30 cellular contexts compared by ENCODE assay signal in the genomic region with DNA sequence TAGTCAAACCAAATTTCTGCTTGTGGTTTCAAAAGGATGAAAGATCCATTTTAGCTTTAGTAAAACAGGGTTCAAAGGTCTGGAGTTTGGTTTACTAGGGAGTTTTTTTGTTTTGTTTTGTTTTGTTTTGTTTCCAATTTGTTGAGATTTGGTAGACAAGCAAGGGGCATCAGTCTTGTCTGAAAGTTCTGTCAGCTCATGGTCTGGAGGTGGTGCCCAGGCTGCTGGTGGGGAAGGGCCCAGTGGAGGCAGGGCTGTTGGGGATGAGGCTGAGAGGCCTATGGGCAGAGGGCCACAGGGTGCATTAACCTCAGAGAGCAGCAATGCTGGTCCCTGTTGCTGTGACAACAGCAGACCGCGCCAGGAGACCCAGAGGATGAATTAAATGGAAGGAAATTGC.
"Had no signal": no experiment of that assay in that cellular context is flagged by ENCODE, and none has a peak within 500 bp of the region (broad histone marks: within the 10 kb centered on the region; RNA-seq: fewer than 3 reads in every experiment).

No MANE protein-coding gene starts in this region.

- H3K36me3 Mint-ChIP-seq: activated naive CD8-positive, alpha-beta T cell treated with anti-CD3 and anti-CD28 coated beads, Interleukin-2, amount 10 ng/mL, durations not matched to agents 7 days and 5 days had no signal

- H3K4me3 ChIP-seq: breast epithelium, heart left ventricle, left lung, psoas muscle, thoracic aorta, vagina had no signal

- ATAC-seq: esophagus mucosa had no signal

- H3K9me3 Mint-ChIP-seq: activated naive CD8-positive, alpha-beta T cell treated with anti-CD3 and anti-CD28 coated beads, Interleukin-2, amount 10 ng/mL, durations not matched to agents 7 days and 5 days had no signal

- H3K4me1 ChIP-seq: breast epithelium, psoas muscle had no signal

- H3K9ac ChIP-seq: parathyroid adenoma had no signal

- H3K27me3 ChIP-seq: breast epithelium, heart left ventricle, left lung, vagina had no signal

- H3K27ac Mint-ChIP-seq: activated naive CD4-positive, alpha-beta T cell treated with anti-CD3 and anti-CD28 coated beads for 36 hours; activated naive CD8-positive, alpha-beta T cell treated with anti-CD3 and anti-CD28 coated beads, Interleukin-2, amount 10 ng/mL, durations not matched to agents 7 days and 5 days; activated T-helper 1 cell treated with anti-CD3 and anti-CD28 coated beads, Interleukin-12 subunit alpha, Interleukin-12 subunit beta, Interleukin-2, Interleukin-4 antibody, amounts not matched to agents 30 ng/mL and 10 ng/mL and 1 ng/mL, durations not matched to agents 14 hours and 24 hours and 36 hours; dendritic cell treated with granulocyte-macrophage colony-stimulating factor and Interleukin-4, amounts not matched to agents 40 ng/mL and 50 ng/mL, for 4 days; endodermal cell; immature natural killer cell; mesothelial cell of epicardium; T-helper 1 cell treated with Interleukin-12 subunit alpha and Interleukin-12 subunit beta and Interleukin-4 antibody, amounts not matched to agents 30 μg/mL and 1 μg/mL, for 36 hours had no signal

- H3K36me3 ChIP-seq: breast epithelium, heart left ventricle, left lung, thoracic aorta, vagina had no signal

- H3K27me3 Mint-ChIP-seq: activated naive CD8-positive, alpha-beta T cell treated with anti-CD3 and anti-CD28 coated beads, Interleukin-2, amount 10 ng/mL, durations not matched to agents 7 days and 5 days had no signal

- H3K27ac ChIP-seq: left lung, parathyroid adenoma, psoas muscle, thoracic aorta, vagina, VCaP had no signal

- H3K4me3 Mint-ChIP-seq: activated naive CD4-positive, alpha-beta T cell treated with anti-CD3 and anti-CD28 coated beads for 36 hours; activated naive CD8-positive, alpha-beta T cell treated with anti-CD3 and anti-CD28 coated beads, Interleukin-2, amount 10 ng/mL, durations not matched to agents 7 days and 5 days; activated T-helper 1 cell treated with anti-CD3 and anti-CD28 coated beads, Interleukin-12 subunit alpha, Interleukin-12 subunit beta, Interleukin-2, Interleukin-4 antibody, amounts not matched to agents 30 ng/mL and 10 ng/mL and 1 ng/mL, durations not matched to agents 14 hours and 24 hours and 36 hours; dendritic cell treated with granulocyte-macrophage colony-stimulating factor and Interleukin-4, amounts not matched to agents 40 ng/mL and 50 ng/mL, for 4 days; endodermal cell; immature natural killer cell; mesothelial cell of epicardium; naive B cell; T-helper 1 cell treated with Interleukin-12 subunit alpha and Interleukin-12 subunit beta and Interleukin-4 antibody, amounts not matched to agents 30 μg/mL and 1 μg/mL, for 36 hours had no signal

- H2AFZ ChIP-seq: parathyroid adenoma had no signal

- H3K79me2 ChIP-seq: parathyroid adenoma had no signal

- DNase-seq: activated CD4-positive, alpha-beta T cell treated with anti-CD3 and anti-CD28 coated beads for 48 hours; activated CD4-positive, alpha-beta T cell treated with anti-CD3 and anti-CD28 coated beads, Interleukin-2, amount 50 U/mL, for 48 hours; activated CD8-positive, alpha-beta memory T cell treated with anti-CD3 and anti-CD28 coated beads, Interleukin-2, amount 50 U/mL, for 4 hours; activated effector memory CD4-positive, alpha-beta T cell treated with anti-CD3 and anti-CD28 coated beads, Interleukin-2, amount 50 U/mL, for 16 hours; activated naive CD4-positive, alpha-beta T cell treated with anti-CD3 and anti-CD28 coated beads for 36 hours; activated naive CD8-positive, alpha-beta T cell treated with anti-CD3 and anti-CD28 coated beads, Interleukin-2, amount 10 ng/mL, durations not matched to agents 7 days and 5 days; activated T-cell treated with anti-CD3 and anti-CD28 coated beads, Interleukin-2, amount 50 U/mL, for 1 hour; amniotic stem cell; central memory CD4-positive, alpha-beta T cell; endodermal cell; immature natural killer cell; left lung; naive B cell; occipital lobe; stimulated activated naive CD4-positive, alpha-beta T cell treated with Interleukin-2 at 50 U/mL for 16 hours; SW 1271; T-helper 9 cell; trophoblast cell had no signal

- H3K9me3 ChIP-seq: breast epithelium, left lung, psoas muscle, thoracic aorta, vagina had no signal

- H3K4me1 Mint-ChIP-seq: immature natural killer cell had no signal
